26 cellular contexts compared by ENCODE assay signal in genomic region chr11:17914957-17915356, GRCh38.
"Had no signal": no experiment of that assay in that cellular context is flagged by ENCODE, and none has a peak within 500 bp of the region (broad histone marks: within the 10 kb centered on the region; RNA-seq: fewer than 3 reads in every experiment).

No MANE protein-coding gene starts in this region.

- H3K27me3 ChIP-seq: esophagus squamous epithelium, gastrocnemius medialis, heart right ventricle, left lung had no signal

- H3K4me3 ChIP-seq: esophagus squamous epithelium, gastrocnemius medialis, heart right ventricle, left lung, lower lobe of right lung, mucosa of descending colon had no signal

- H3K4me1 ChIP-seq: esophagus squamous epithelium, heart right ventricle, left lung, lower lobe of right lung had no signal

- H3K9me3 ChIP-seq: esophagus squamous epithelium, gastrocnemius medialis, heart right ventricle, left lung, lower lobe of right lung, mucosa of descending colon had no signal

- ATAC-seq: effector memory CD8-positive, alpha-beta T cell; esophagus mucosa; heart right ventricle; left cardiac atrium; left lung; left ventricle myocardium superior; lower lobe of right lung; mucosa of descending colon had no signal

- H3K27ac ChIP-seq: epithelial cell of prostate, esophagus squamous epithelium, gastrocnemius medialis, heart right ventricle, left lung, lower lobe of right lung had no signal

- FAIRE-seq: colon, endometrium, islet of Langerhans, keratinocyte had no signal

- DNase-seq: cortex of kidney; effector CD8-positive, alpha-beta T cell; effector memory CD8-positive, alpha-beta T cell; endodermal cell; erythroblast; esophagus squamous epithelium; foreskin fibroblast; foreskin melanocyte; gastrocnemius medialis; glutamatergic neuron; head of caudate nucleus; heart right ventricle; hippocampal formation; left cardiac atrium; left lung; left ventricle myocardium superior; lower lobe of right lung; mesenchymal stem cell; mucosa of descending colon; naive B cell had no signal

- H3K36me3 ChIP-seq: gastrocnemius medialis had no signal
